Comparison of ENCODE assay signal across 1 cellular context in genomic region chr19:56120002-56120370, GRCh38.
TF ChIP-seq lines count a peak whose summit lies in the region.

No MANE protein-coding gene starts in this region.

TF ChIP-seq in HepG2, 621 proteins besides CTCF, POLR2A, EP300 and RAD21 (continued from another document and continues in another):
- TF ChIP-seq ZNF503 (CRISPR knock-in tag; IDR thresholded peaks at IDR 0.05) (no peak), ZNF30 (CRISPR knock-in tag; IDR thresholded peaks at IDR 0.05) (no peak), ZSCAN30 (CRISPR knock-in tag; IDR thresholded peaks at IDR 0.05) (no peak), MXD1 (CRISPR knock-in tag; IDR thresholded peaks at IDR 0.05) (no peak), BCL3 (CRISPR knock-in tag; IDR thresholded peaks at IDR 0.05) (no peak), ZXDC (CRISPR knock-in tag; IDR thresholded peaks at IDR 0.05) (no peak), GLI4 (CRISPR knock-in tag; IDR thresholded peaks at IDR 0.05; ENCODE audit: borderline replicate concordance) (0 out of 2 replicates have a peak, but pooled peaks have one; percentile 19), NKX3-1 (CRISPR knock-in tag; IDR thresholded peaks at IDR 0.05) (no peak), BRD4 (CRISPR knock-in tag; IDR thresholded peaks at IDR 0.05) (no peak), SKIL (CRISPR knock-in tag; IDR thresholded peaks at IDR 0.05; ENCODE audit: borderline replicate concordance) (no peak), ZBTB34 (CRISPR knock-in tag; IDR thresholded peaks at IDR 0.05) (no peak), MED8 (CRISPR knock-in tag; IDR thresholded peaks at IDR 0.05; ENCODE audit: insufficient replicate concordance) (no peak), NRL (CRISPR knock-in tag; IDR thresholded peaks at IDR 0.05; ENCODE audit: borderline replicate concordance) (peak; percentile 17; the same call in 1 of the 2 replicates), DZIP1 (CRISPR knock-in tag; IDR thresholded peaks at IDR 0.05) (no peak; the same call in 1 of the 2 replicates), TARDBP (CRISPR knock-in tag; IDR thresholded peaks at IDR 0.05) (no peak), NFIB (CRISPR knock-in tag; IDR thresholded peaks at IDR 0.05; ENCODE audit: borderline replicate concordance) (no peak), CHD2 (IDR thresholded peaks at IDR 0.05; ENCODE audit: low read depth, low read length) (no peak), KLF12 (CRISPR knock-in tag; IDR thresholded peaks at IDR 0.05; ENCODE audit: borderline replicate concordance) (no peak), TIGD3 (CRISPR knock-in tag; IDR thresholded peaks at IDR 0.05; ENCODE audit: borderline replicate concordance) (no peak), ZNF33A (CRISPR knock-in tag; IDR thresholded peaks at IDR 0.05; ENCODE audit: borderline replicate concordance) (no peak), ZNF280B (CRISPR knock-in tag; IDR thresholded peaks at IDR 0.05; ENCODE audit: borderline replicate concordance) (no peak), CEBPG (CRISPR knock-in tag; IDR thresholded peaks at IDR 0.05) (no peak), SP5 (CRISPR knock-in tag; IDR thresholded peaks at IDR 0.05; ENCODE audit: borderline replicate concordance, low read depth) (no peak), ZFP36L1 (CRISPR knock-in tag; IDR thresholded peaks at IDR 0.05) (no peak), TOE1 (CRISPR knock-in tag; IDR thresholded peaks at IDR 0.05) (no peak), ARNT2 (CRISPR knock-in tag; IDR thresholded peaks at IDR 0.05; ENCODE audit: low read depth) (no peak), TFDP1 (CRISPR knock-in tag; IDR thresholded peaks at IDR 0.05; ENCODE audit: borderline replicate concordance) (no peak), XRCC5 (optimal IDR thresholded peaks at IDR 0.05; ENCODE audit: low read length) (no peak), E2F5 (CRISPR knock-in tag; conservative IDR thresholded peaks at IDR 0.05) (no peak), ZNF761 (CRISPR knock-in tag; conservative IDR thresholded peaks at IDR 0.05) (0 out of 2 replicates have a peak, but pooled peaks have one; percentile 5), ZFP37 (CRISPR knock-in tag; IDR thresholded peaks at IDR 0.05; ENCODE audit: borderline replicate concordance) (no peak), ZNF567 (CRISPR knock-in tag; IDR thresholded peaks at IDR 0.05; ENCODE audit: borderline replicate concordance) (0 out of 2 replicates have a peak, but pooled peaks have one; percentile 75), NR2C2 (CRISPR knock-in tag; IDR thresholded peaks at IDR 0.05; ENCODE audit: borderline replicate concordance) (no peak), ATF1 (CRISPR knock-in tag; IDR thresholded peaks at IDR 0.05) (no peak), DDIT3 (CRISPR knock-in tag; IDR thresholded peaks at IDR 0.05) (no peak), PAWR (CRISPR knock-in tag; IDR thresholded peaks at IDR 0.05; ENCODE audit: borderline replicate concordance) (no peak), ZNF138 (CRISPR knock-in tag; IDR thresholded peaks at IDR 0.05; ENCODE audit: low read depth) (no peak), KAT8 (CRISPR knock-in tag; IDR thresholded peaks at IDR 0.05) (no peak), PATZ1 (CRISPR knock-in tag; IDR thresholded peaks at IDR 0.05) (no peak), ZNF350 (CRISPR knock-in tag; IDR thresholded peaks at IDR 0.05; ENCODE audit: borderline replicate concordance, low read depth) (peak; percentile 72; the same call in 1 of the 2 replicates), ZNF34 (CRISPR knock-in tag; IDR thresholded peaks at IDR 0.05; ENCODE audit: borderline replicate concordance) (no peak)
